ENCODE assay signal across 28 cellular contexts in the genomic region with DNA sequence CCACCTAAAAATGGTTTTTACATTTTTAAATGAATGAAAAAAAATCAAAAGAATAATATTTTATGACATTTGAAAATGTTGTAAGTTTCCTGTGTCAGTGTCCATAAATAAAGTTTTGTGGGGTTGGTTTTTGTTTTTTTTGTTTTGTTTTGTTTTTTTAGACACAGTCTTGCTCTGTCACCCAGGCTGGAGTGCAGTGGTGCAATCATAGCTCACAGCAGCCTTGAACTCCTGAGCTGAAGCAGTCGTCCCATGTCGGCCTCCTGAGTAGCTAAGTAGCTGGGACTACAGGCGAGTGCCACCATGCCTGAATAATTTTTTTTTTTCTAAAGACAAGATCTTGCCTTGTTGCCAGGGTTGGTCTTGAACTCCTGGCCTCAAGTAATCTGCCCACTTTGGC.
"Had no signal": no experiment of that assay in that cellular context is flagged by ENCODE, and none has a peak within 500 bp of the region (broad histone marks: within the 10 kb centered on the region; RNA-seq: fewer than 3 reads in every experiment).

No MANE protein-coding gene starts in this region.

- H3K27me3 Mint-ChIP-seq: stimulated activated memory B cell treated with anti-CD40 and anti-IgM and Interleukin-4, amounts not matched to agents 10 μg/mL and 1 μg/mL and 100 μg/mL, for 72 hours had no signal

- H3K9me3 Mint-ChIP-seq: naive thymus-derived CD8-positive, alpha-beta T cell; nephron progenitor cell; stimulated activated memory B cell treated with anti-CD40 and anti-IgM and Interleukin-4, amounts not matched to agents 10 μg/mL and 1 μg/mL and 100 μg/mL, for 72 hours; stimulated activated naive CD8-positive, alpha-beta T cell treated with anti-CD3 and anti-CD28 coated beads, Interleukin-15, amount 100 ng/mL, for 72 hours had no signal

- H3K9me3 ChIP-seq: left lung, lower lobe of right lung, pancreas, prostate gland, sigmoid colon, spleen, transverse colon, upper lobe of left lung, vagina had no signal

- H3K27ac Mint-ChIP-seq: naive thymus-derived CD8-positive, alpha-beta T cell; nephron progenitor cell; stimulated activated memory B cell treated with anti-CD40 and anti-IgM and Interleukin-4, amounts not matched to agents 10 μg/mL and 1 μg/mL and 100 μg/mL, for 72 hours; stimulated activated naive CD8-positive, alpha-beta T cell treated with anti-CD3 and anti-CD28 coated beads, Interleukin-15, amount 100 ng/mL, for 72 hours had no signal

- H3K4me1 ChIP-seq: prostate gland had no signal

- H3K4me3 ChIP-seq: left lung, lower lobe of right lung, pancreas, prostate gland, sigmoid colon, spleen, transverse colon, upper lobe of left lung, vagina had no signal

- H3K36me3 Mint-ChIP-seq: naive thymus-derived CD8-positive, alpha-beta T cell; stimulated activated memory B cell treated with anti-CD40 and anti-IgM and Interleukin-4, amounts not matched to agents 10 μg/mL and 1 μg/mL and 100 μg/mL, for 72 hours had no signal

- H3K27me3 ChIP-seq: left lung, pancreas, spleen, transverse colon, upper lobe of left lung, vagina had no signal

- H3K4me3 Mint-ChIP-seq: naive thymus-derived CD8-positive, alpha-beta T cell; nephron progenitor cell; stimulated activated memory B cell treated with anti-CD40 and anti-IgM and Interleukin-4, amounts not matched to agents 10 μg/mL and 1 μg/mL and 100 μg/mL, for 72 hours; stimulated activated naive CD8-positive, alpha-beta T cell treated with anti-CD3 and anti-CD28 coated beads, Interleukin-15, amount 100 ng/mL, for 72 hours had no signal

- DNase-seq: hippocampal formation; kidney; left colon; left lung; lower lobe of right lung; mammary epithelial cell; mesenchymal stem cell; naive thymus-derived CD8-positive, alpha-beta T cell; nephron progenitor cell; pancreas; posterior cingulate gyrus; retina; right cardiac atrium; sigmoid colon; small intestine; spleen; stimulated activated CD4-positive, alpha-beta T cell treated with anti-CD3 and anti-CD28 coated beads, Interleukin-1b, Interleukin-23, amount 100 ng/mL, for 48 hours; stimulated activated CD4-positive, alpha-beta T cell treated with anti-CD3 and anti-CD28 coated beads, Interleukin-2, amount 100 ng/mL, for 48 hours; stimulated activated CD4-positive, alpha-beta T cell treated with anti-CD3 and anti-CD28 coated beads, Interleukin-4, amount 100 ng/mL, for 4 hours; stimulated activated CD8-positive, alpha-beta memory T cell treated with anti-CD3 and anti-CD28 coated beads, Interleukin-4, amount 100 ng/mL, for 48 hours; stimulated activated naive CD4-positive, alpha-beta T cell treated with Interleukin-2 at 50 U/mL for 16 hours; stimulated activated naive CD8-positive, alpha-beta T cell treated with anti-CD3 and anti-CD28 coated beads, Interleukin-15, amount 100 ng/mL, for 72 hours; substantia nigra; transverse colon; upper lobe of left lung had no signal

- H3K27ac ChIP-seq: left lung, lower lobe of right lung, pancreas, prostate gland, sigmoid colon, spleen, transverse colon, upper lobe of left lung, vagina had no signal

- H3K36me3 ChIP-seq: left lung, lower lobe of right lung, pancreas, prostate gland, sigmoid colon, transverse colon, upper lobe of left lung, vagina had no signal
